In genomic region chr13:98517576-98518310, GRCh38 we compare ENCODE assay signal across 9 cellular contexts. TPM values are rescaled to one million over a fixed set of nuclear protein-coding genes. Genes with fewer than 3 reads are reported as not detected.
A peak's percentile ranks its signal among the peaks of the same experiment; 100 is the strongest.
DNase-seq lines count a peak whose midpoint lies in the region; ATAC-seq and FAIRE-seq lines count a peak whose summit lies in the region.
"Had no signal": no experiment of that assay in that cellular context is flagged by ENCODE, and none has a peak within 500 bp of the region (broad histone marks: within the 10 kb centered on the region; RNA-seq: fewer than 3 reads in every experiment).

No MANE protein-coding gene starts in this region.

- CTCF ChIA-PET in activated CD4-positive, alpha-beta memory T cell treated with anti-CD3 and anti-CD28 coated beads for 36 hours (lab: Charles Lee), result interaction anchor here (0.6 to 2.9 kb wide), 3 partner anchors 11 to 135 kb away, joined by 3 to 12 read pairs (median 3); no protein-coding TSS in a partner anchor

- peak; percentile 75 for DNase-seq in activated CD4-positive, alpha-beta memory T cell treated with anti-CD3 and anti-CD28 coated beads for 36 hours
- peak; percentile 35 for DNase-seq in stimulated activated CD4-positive, alpha-beta T cell treated with anti-CD3 and anti-CD28 coated beads, Interleukin-1b, Interleukin-23, amount 100 ng/mL, for 48 hours
- DNase-seq in RCC 7860 (ENCODE audit: low spot score) (no peak), NCI-H2227 (lab: John Stamatoyannopoulos, UW; ENCODE audit: unreplicated experiment) (no peak), NCI-H446 treated with DMSO at 0.1 percent for 48 hours (lab: John Stamatoyannopoulos, UW) (no peak), NOMO-1 treated with dmso at 0.1 percent for 144 hours (lab: John Stamatoyannopoulos, UW; ENCODE audit: unreplicated experiment) (no peak)
- DNase-seq: left ventricle myocardium inferior had no signal

- H3K27me3 Mint-ChIP-seq in activated CD4-positive, alpha-beta memory T cell treated with anti-CD3 and anti-CD28 coated beads for 36 hours, result no peaks in the 10 kb centered on the region

- POLR2A ChIA-PET in activated CD4-positive, alpha-beta memory T cell treated with anti-CD3 and anti-CD28 coated beads for 36 hours (lab: Charles Lee), result interaction anchor here (0.7 to 2.9 kb wide), 4 partner anchors 8 to 53 kb away, joined by 3 to 30 read pairs (median 6); no protein-coding TSS in a partner anchor

- FAIRE-seq in RCC 7860 (lab: Jason Lieb, UNC), result no peak

- intact Hi-C loops in activated CD4-positive, alpha-beta memory T cell treated with anti-CD3 and anti-CD28 coated beads for 36 hours (cut with micrococcal nuclease), result loop anchor here (1.0 to 10.0 kb wide), 4 partner anchors 8 to 837 kb away; no protein-coding TSS in a partner anchor

- H3K27ac Mint-ChIP-seq in activated CD4-positive, alpha-beta memory T cell treated with anti-CD3 and anti-CD28 coated beads for 36 hours, result peak overlapping the region; percentile 93

- ATAC-seq in GM18907 (IDR thresholded peaks at IDR 0.05; ENCODE audit: unreplicated experiment), result peak; percentile 36
- peak; percentile 33 for ATAC-seq in HG02759 (IDR thresholded peaks at IDR 0.05; ENCODE audit: unreplicated experiment)

- peaks cover 20% of the 10 kb centered on the region for H3K36me3 Mint-ChIP-seq in activated CD4-positive, alpha-beta memory T cell treated with anti-CD3 and anti-CD28 coated beads for 36 hours

- peak overlapping the region; percentile 53 for H3K4me3 Mint-ChIP-seq in activated CD4-positive, alpha-beta memory T cell treated with anti-CD3 and anti-CD28 coated beads for 36 hours

- peaks cover 98% of the 10 kb centered on the region for H3K4me1 Mint-ChIP-seq in activated CD4-positive, alpha-beta memory T cell treated with anti-CD3 and anti-CD28 coated beads for 36 hours (ENCODE audit: low read depth)

- H3K9me3 Mint-ChIP-seq in activated CD4-positive, alpha-beta memory T cell treated with anti-CD3 and anti-CD28 coated beads for 36 hours, result no peaks in the 10 kb centered on the region

RNA-seq across cellular contexts. Expression of gene STK24, which starts 59.2 kb away (rescaled TPM):
- total RNA-seq in activated CD4-positive, alpha-beta memory T cell treated with anti-CD3 and anti-CD28 coated beads for 36 hours, result 100 to 1,000 TPM; 176 to 178 TPM

Comparison
In these comparisons a context has a peak if more than half of its experiments do, and no peak if none do; other contexts are left out.
1. DNase-seq: peak in activated CD4-positive, alpha-beta memory T cell treated with anti-CD3 and anti-CD28 coated beads for 36 hours (single experiment) and stimulated activated CD4-positive, alpha-beta T cell treated with anti-CD3 and anti-CD28 coated beads, Interleukin-1b, Interleukin-23, amount 100 ng/mL, for 48 hours (single experiment); none in RCC 7860 (single experiment), NCI-H2227 (single experiment), NCI-H446 treated with DMSO at 0.1 percent for 48 hours (single experiment) and NOMO-1 treated with dmso at 0.1 percent for 144 hours (single experiment).